17 cellular contexts compared by ENCODE assay signal in genomic region chr15:55356985-55357585, GRCh38. TPM values are rescaled to one million over a fixed set of nuclear protein-coding genes. Genes with fewer than 3 reads are reported as not detected.
DNase-seq lines count a peak whose midpoint lies in the region; ATAC-seq and TF ChIP-seq lines count a peak whose summit lies in the region.
"Had no signal": no experiment of that assay in that cellular context is flagged by ENCODE, and none has a peak within 500 bp of the region (broad histone marks: within the 10 kb centered on the region; RNA-seq: fewer than 3 reads in every experiment).

No MANE protein-coding gene starts in this region.

- no peak overlapping the region for H4K8ac ChIP-seq in IMR-90 (ENCODE audit: low read depth in 2 of 2, low read length in 2 of 2)

- dilution Hi-C loops in IMR-90 (cut with HindIII; ENCODE audit: low sequenced_read_pairs, unreplicated experiment): no loop called here

- no peak overlapping the region for H2BK5ac ChIP-seq in IMR-90 (ENCODE audit: low read depth, low read length, poor library complexity, severe bottlenecking)

- no peak overlapping the region for H2BK120ac ChIP-seq in IMR-90 (ENCODE audit: low read depth, low read length)

- H4K91ac ChIP-seq in IMR-90 (ENCODE audit: insufficient read depth, low read depth, low read length): no peak overlapping the region

- no peak for DNase-seq in activated T-cell treated with anti-CD3 and anti-CD28 coated beads, Interleukin-2, amount 50 U/mL, for 24 hours
- DNase-seq in activated T-cell treated with anti-CD3 and anti-CD28 coated beads for 4 hours: no peak
- DNase-seq in IMR-90: no peak
- peak; percentile 32 for DNase-seq in osteoblast (ENCODE audit: insufficient read length, low spot score, missing footprints)
- no peak for DNase-seq in activated naive CD4-positive, alpha-beta T cell treated with anti-CD3 and anti-CD28 coated beads, Interleukin-2, amount 50 U/mL, for 16 hours
- no peak for DNase-seq in AG08396 (ENCODE audit: low spot score)
- DNase-seq in caudate nucleus (lab: John Stamatoyannopoulos, UW): no peak
- DNase-seq: DMS153, DMS79, GDM1, Kasumi-1, KG1 had no signal

- H3K18ac ChIP-seq in IMR-90 (ENCODE audit: low read depth, low read length): no peak overlapping the region

- no peak overlapping the region for H3K14ac ChIP-seq in IMR-90 (replicated peaks; ENCODE audit: low read depth, low read length)

- H3K23ac ChIP-seq in IMR-90 (ENCODE audit: low read depth, low read length): no peak overlapping the region

- H2AFZ ChIP-seq in IMR-90 (replicated peaks; ENCODE audit: low read length, poor library complexity): no peak overlapping the region
- H2AFZ ChIP-seq in osteoblast (ENCODE audit: low read length): no peak overlapping the region

- no peak overlapping the region for H2AK9ac ChIP-seq in IMR-90 (replicated peaks; ENCODE audit: low read depth, low read length, poor library complexity)

- no peaks in the 10 kb centered on the region for H3K79me1 ChIP-seq in IMR-90 (ENCODE audit: low read depth in 1 of 2, low read length in 2 of 2)

- no peaks in the 10 kb centered on the region for H4K20me1 ChIP-seq in IMR-90 (ENCODE audit: insufficient read depth, low read length)
- no peaks in the 10 kb centered on the region for H4K20me1 ChIP-seq in osteoblast (ENCODE audit: insufficient read depth, low read length)

- H3K27me3 ChIP-seq in IMR-90 (ENCODE audit: control insufficient read depth, insufficient read depth, low read length) (no peaks in the 10 kb centered on the region; the same call in 1 of the 2 replicates), osteoblast (ENCODE audit: insufficient read depth, low read length) (no peaks in the 10 kb centered on the region)
- H3K27me3 ChIP-seq: BLaER1 treated with 17β-estradiol and CSF1 and Interleukin-3, amounts not matched to agents 10 nM and 100 nM had no signal

- no peak overlapping the region for H2BK15ac ChIP-seq in IMR-90 (ENCODE audit: low read depth, low read length)

- peak overlapping the region; percentile 38 for H3K27ac Mint-ChIP-seq in activated T-cell treated with anti-CD3 and anti-CD28 coated beads, Interleukin-2, amount 50 U/mL, for 24 hours
- H3K27ac Mint-ChIP-seq: B cell, IgD-negative memory B cell had no signal

- H3K4me3 ChIP-seq in IMR-90 (ENCODE audit: insufficient read depth, low read depth, low read length): no peak overlapping the region
- H3K4me3 ChIP-seq in osteoblast (ENCODE audit: insufficient read depth, low read length): no peak overlapping the region
- H3K4me3 ChIP-seq: BLaER1 treated with 17β-estradiol and CSF1 and Interleukin-3, amounts not matched to agents 10 nM and 100 nM had no signal

- no peak overlapping the region for H3K4me3 Mint-ChIP-seq in activated T-cell treated with anti-CD3 and anti-CD28 coated beads, Interleukin-2, amount 50 U/mL, for 24 hours
- H3K4me3 Mint-ChIP-seq: B cell, IgD-negative memory B cell had no signal

- H3K4me1 ChIP-seq in IMR-90 (ENCODE audit: control insufficient read depth, insufficient read depth, low read length) (peaks cover 5% of the 10 kb centered on the region), osteoblast (ENCODE audit: insufficient read depth, low read length) (no peaks in the 10 kb centered on the region)

- peaks cover 3% of the 10 kb centered on the region for H3K4me1 Mint-ChIP-seq in activated T-cell treated with anti-CD3 and anti-CD28 coated beads, Interleukin-2, amount 50 U/mL, for 24 hours (ENCODE audit: low read depth)

- no peak overlapping the region for H3K4ac ChIP-seq in IMR-90 (ENCODE audit: low read depth, low read length)

- no peaks in the 10 kb centered on the region for H3K79me2 ChIP-seq in osteoblast (ENCODE audit: insufficient read depth, low read length)

- TF ChIP-seq RAD21 in IMR-90 (IDR thresholded peaks at IDR 0.05; ENCODE audit: low read length): no peak

- H3K9me3 Mint-ChIP-seq in activated T-cell treated with anti-CD3 and anti-CD28 coated beads, Interleukin-2, amount 50 U/mL, for 24 hours: no peaks in the 10 kb centered on the region
- H3K9me3 Mint-ChIP-seq: IgD-negative memory B cell had no signal

- H3K27ac ChIP-seq in IMR-90 (ENCODE audit: insufficient read depth, low read length): no peak overlapping the region
- H3K27ac ChIP-seq in osteoblast (ENCODE audit: low read depth, low read length): no peak overlapping the region
- no peak overlapping the region for H3K27ac ChIP-seq in caudate nucleus (ENCODE audit: low read depth, low read length)
- H3K27ac ChIP-seq: 22Rv1; BLaER1 treated with 17β-estradiol and CSF1 and Interleukin-3, amounts not matched to agents 10 nM and 100 nM; HL-60 had no signal

- ATAC-seq in IMR-90 (ENCODE audit: low read depth): no peak

- TF ChIP-seq POLR2A in IMR-90 (IDR thresholded peaks at IDR 0.05; ENCODE audit: low read depth, low read length): no peak

- H3K36me3 ChIP-seq in IMR-90 (ENCODE audit: control insufficient read depth, insufficient read depth, low read length): no peaks in the 10 kb centered on the region
- H3K36me3 ChIP-seq in osteoblast (ENCODE audit: insufficient read depth, low read length): peaks cover 11% of the 10 kb centered on the region

- intact Hi-C loops in IMR-90 (cut with micrococcal nuclease): no loop called here

- in situ Hi-C loops in IMR-90 (cut with MboI; ENCODE audit: low sequenced_read_pairs): no loop called here

- 100% methylated on average over 1 of the region's 5 CpGs; no CpG with 5 or more reads in 1 of the 2 experiments for WGBS in IMR-90 (ENCODE audit: extremely low coverage in 2 of 2, insufficient read length in 1 of 2), 2 experiments

- no peak overlapping the region for H2AK5ac ChIP-seq in IMR-90 (ENCODE audit: low read depth, low read length)

- H3K27me3 Mint-ChIP-seq in activated T-cell treated with anti-CD3 and anti-CD28 coated beads, Interleukin-2, amount 50 U/mL, for 24 hours: no peaks in the 10 kb centered on the region
- H3K27me3 Mint-ChIP-seq: B cell, IgD-negative memory B cell had no signal

- BruUV-seq in IMR-90 (replicated peaks; lab: Mats Ljungman, UMichigan): no TSS peak

- H3K9ac ChIP-seq in IMR-90 (ENCODE audit: low read depth, low read length): no peak overlapping the region
- H3K9ac ChIP-seq: BLaER1 treated with 17β-estradiol and CSF1 and Interleukin-3, amounts not matched to agents 10 nM and 100 nM had no signal

- peaks cover 62% of the 10 kb centered on the region for H3K36me3 Mint-ChIP-seq in activated T-cell treated with anti-CD3 and anti-CD28 coated beads, Interleukin-2, amount 50 U/mL, for 24 hours (ENCODE audit: low read depth)

- H3K4me2 ChIP-seq in IMR-90 (ENCODE audit: low read depth, low read length) (no peak overlapping the region), osteoblast (ENCODE audit: insufficient read depth, low read length) (no peak overlapping the region)
- H3K4me2 ChIP-seq: BLaER1 treated with 17β-estradiol and CSF1 and Interleukin-3, amounts not matched to agents 10 nM and 100 nM had no signal

- 0 out of 2 replicates have a peak overlapping the region, but pooled peaks have one; percentile 52 for H2BK20ac ChIP-seq in IMR-90 (ENCODE audit: low read depth, low read length)

- no peak overlapping the region for H3K56ac ChIP-seq in IMR-90 (ENCODE audit: extremely low read depth, insufficient read depth, low read length)

- H3K9me1 ChIP-seq in IMR-90 (ENCODE audit: insufficient read depth, low read length): no peaks in the 10 kb centered on the region

- TF ChIP-seq CTCF in IMR-90 (conservative IDR thresholded peaks at IDR 0.05; ENCODE audit: low read depth, low read length): no peak
- no peak for TF ChIP-seq CTCF in osteoblast (IDR thresholded peaks at IDR 0.05; ENCODE audit: extremely low read depth, low read depth, low read length)

- POLR2A ChIA-PET in IMR-90 (lab: Charles Lee; ENCODE audit: unreplicated experiment): no interaction called here

- CTCF ChIA-PET in IMR-90 (lab: Yijun Ruan, JAX): no interaction called here

- H4K5ac ChIP-seq in IMR-90 (ENCODE audit: low read depth, low read length): no peak overlapping the region

- H3K9me3 ChIP-seq in IMR-90 (ENCODE audit: control insufficient read depth, insufficient read depth, low read length) (no peaks in the 10 kb centered on the region), osteoblast (ENCODE audit: low read depth, low read length) (no peaks in the 10 kb centered on the region)
- H3K9me3 ChIP-seq: BLaER1 treated with 17β-estradiol and CSF1 and Interleukin-3, amounts not matched to agents 10 nM and 100 nM had no signal

TF ChIP-seq in IMR-90, 13 proteins besides CTCF, POLR2A, EP300 and RAD21 (continues in another document):
- TF ChIP-seq CEBPB (IDR thresholded peaks at IDR 0.05; ENCODE audit: low read depth, low read length) (no peak), MAFK (IDR thresholded peaks at IDR 0.05; ENCODE audit: low read depth, low read length) (no peak), RCOR1 (IDR thresholded peaks at IDR 0.05; ENCODE audit: insufficient replicate concordance, low read length) (no peak), USF2 (IDR thresholded peaks at IDR 0.05; ENCODE audit: low read depth, low read length) (no peak), BHLHE40 (IDR thresholded peaks at IDR 0.05; ENCODE audit: low read depth, low read length) (no peak)

RNA-seq across cellular contexts. Expression of gene PIGB, which starts 38.1 kb away (rescaled TPM):
- total RNA-seq in IMR-90 (2012; rRNA removed) (11.8 and 17.5 TPM in 2 replicates), osteoblast (17.0 and 27.1 TPM in 2 replicates)
- 8.0 and 9.2 TPM in 2 replicates for polyA plus RNA-seq in IMR-90 (2012; rRNA removed)
- polyA plus RNA-seq in IMR-90 (2012; cell fraction: cytosol; rRNA removed): 2.2 and 2.9 TPM in 2 replicates
- 2.9 and 29.2 TPM in 2 replicates for polyA plus RNA-seq in IMR-90 (2012; cell fraction: nucleus; rRNA removed; ENCODE audit: low replicate concordance)

RNA-seq across cellular contexts. Expression of gene PIGBOS1, which starts 38.2 kb away (rescaled TPM):
- 11.7 and 12.7 TPM in 2 replicates for total RNA-seq in IMR-90 (2012; rRNA removed)
- polyA plus RNA-seq in IMR-90 (2012; rRNA removed): 11.7 and 12.1 TPM in 2 replicates
- 16.6 and 26.3 TPM in 2 replicates for polyA plus RNA-seq in IMR-90 (2012; cell fraction: cytosol; rRNA removed)
- polyA plus RNA-seq in IMR-90 (2012; cell fraction: nucleus; rRNA removed; ENCODE audit: low replicate concordance): 2.0 and 5.7 TPM in 2 replicates
- 10.0 and 10.5 TPM in 2 replicates for total RNA-seq in osteoblast

RNA-seq across cellular contexts. Expression of gene CCPG1, which starts 51.1 kb away (rescaled TPM):
- total RNA-seq in IMR-90 (2012; rRNA removed) (14.3 and 18.9 TPM in 2 replicates), osteoblast (209 and 250 TPM in 2 replicates)
- 7.7 and 11.4 TPM in 2 replicates for polyA plus RNA-seq in IMR-90 (2012; rRNA removed)
- polyA plus RNA-seq in IMR-90 (2012; cell fraction: cytosol; rRNA removed): 1.6 and 2.9 TPM in 2 replicates
- polyA plus RNA-seq in IMR-90 (2012; cell fraction: nucleus; rRNA removed; ENCODE audit: low replicate concordance): 0.66 and 6.3 TPM in 2 replicates

RNA-seq across cellular contexts. Expression of gene PIERCE2, which starts 51.2 kb away (rescaled TPM):
- 0.28 and 0.36 TPM in 2 replicates for total RNA-seq in IMR-90 (2012; rRNA removed)
- 0.48 and 1.0 TPM in 2 replicates for polyA plus RNA-seq in IMR-90 (2012; rRNA removed)
- polyA plus RNA-seq in IMR-90 (2012; cell fraction: cytosol; rRNA removed): 0.13 TPM in 1 of 2 replicates, not detected in the other
- 0.22 TPM in 1 of 2 replicates, not detected in the other for polyA plus RNA-seq in IMR-90 (2012; cell fraction: nucleus; rRNA removed; ENCODE audit: low replicate concordance)
- 3.6 and 5.3 TPM in 2 replicates for total RNA-seq in osteoblast

Comparison
In these comparisons a context has a peak if more than half of its experiments do, and no peak if none do; other contexts are left out.
1. RNA of gene CCPG1, which starts 51.1 kb away (total RNA-seq): 209 to 250 TPM in osteoblast; 14.3 to 18.9 TPM in IMR-90; every median in the first group is over 10 times any median in the second.